Comparison of ENCODE assay signal across 9 cellular contexts in genomic region chr3:46974421-46975227, GRCh38. TPM values are rescaled to one million over a fixed set of nuclear protein-coding genes. Genes with fewer than 3 reads are reported as not detected.
DNase-seq lines count a peak whose midpoint lies in the region; ATAC-seq, FAIRE-seq and TF ChIP-seq lines count a peak whose summit lies in the region.
"Had no signal": no experiment of that assay in that cellular context is flagged by ENCODE, and none has a peak within 500 bp of the region (broad histone marks: within the 10 kb centered on the region; RNA-seq: fewer than 3 reads in every experiment).

No MANE protein-coding gene starts in this region.

- TF ChIP-seq CTCF in H1 (IDR thresholded peaks at IDR 0.05; ENCODE audit: control extremely low read depth in 1 of 3, insufficient read depth in 1 of 3, low read depth in 1 of 3, low read length in 3 of 3): no peak
- TF ChIP-seq CTCF in progenitor cell of endocrine pancreas (IDR thresholded peaks at IDR 0.05; ENCODE audit: unreplicated experiment): no peak

- H3K27ac ChIP-seq in H1 (ENCODE audit: low read depth, low read length): no peak overlapping the region

- peaks cover 9% of the 10 kb centered on the region for H3K79me1 ChIP-seq in H1 (ENCODE audit: low read depth, low read length)

- no peak for ATAC-seq in GM19328 (IDR thresholded peaks at IDR 0.05; ENCODE audit: unreplicated experiment)
- ATAC-seq: pancreas had no signal

- TF ChIP-seq POLR2A in H1 (IDR thresholded peaks at IDR 0.05; ENCODE audit: control extremely low read depth in 1 of 2, low read depth in 2 of 2, low read length in 2 of 2) (no peak), H54 (IDR thresholded peaks at IDR 0.05; ENCODE audit: low read depth, low read length) (no peak)

- no peak overlapping the region for H2BK20ac ChIP-seq in H1 (ENCODE audit: low read length)

- peak; percentile 75 for FAIRE-seq in GM18507 (lab: Jason Lieb, UNC)
- no peak for FAIRE-seq in H1 (lab: Jason Lieb, UNC)
- no peak for FAIRE-seq in H54 (lab: Jason Lieb, UNC)
- FAIRE-seq: pancreas had no signal

- DNase-seq in GM18507 (ENCODE audit: extremely low spot score, insufficient read length, low read depth) (no peak), NOMO-1 (lab: John Stamatoyannopoulos, UW; ENCODE audit: unreplicated experiment in 2 of 2) (peak; percentile 44 to 77), H1 (ENCODE audit: low read depth in 1 of 2, low spot score in 2 of 2) (no peak), progenitor cell of endocrine pancreas (ENCODE audit: low spot score, unreplicated experiment) (no peak), SKM-1 treated with dmso at 0.1 percent for 144 hours (lab: John Stamatoyannopoulos, UW; ENCODE audit: unreplicated experiment) (no peak), H54 (ENCODE audit: insufficient read length, low spot score) (no peak)
- DNase-seq: NCI-H345 had no signal

- peaks cover 41 to 65% of the 10 kb centered on the region in 2 experiments for H3K79me2 ChIP-seq in H1 (ENCODE audit: control insufficient read depth in 1 of 2, insufficient read depth in 2 of 2, low read length in 2 of 2)

- H3K27me3 Mint-ChIP-seq in progenitor cell of endocrine pancreas: no peaks in the 10 kb centered on the region

- H3K23me2 ChIP-seq in H1 (ENCODE audit: low read depth, low read length): peaks cover 6% of the 10 kb centered on the region; the same call in 1 of the 2 replicates

- no peaks in the 10 kb centered on the region for H3K9me3 Mint-ChIP-seq in progenitor cell of endocrine pancreas (ENCODE audit: low read depth)

- H3K36me3 Mint-ChIP-seq in progenitor cell of endocrine pancreas (ENCODE audit: insufficient read depth): peaks cover 6% of the 10 kb centered on the region

- H3K9me3 ChIP-seq in H1 (ENCODE audit: insufficient read depth in 2 of 2, low read depth in 1 of 2, low read length in 1 of 2): no peaks in the 10 kb centered on the region
- H3K9me3 ChIP-seq: pancreas had no signal

- H3K4ac ChIP-seq in H1 (replicated peaks; ENCODE audit: insufficient read length, low read depth, low read length): no peak overlapping the region

- H3K4me1 ChIP-seq in H1 (replicated peaks in 1 of 4; ENCODE audit: control insufficient read depth in 3 of 4, insufficient read depth in 4 of 4, low read length in 3 of 4): peaks cover 0 to 7% (median 2%) of the 10 kb centered on the region in 4 experiments; a peak in 4 of 7 replicates

- H3K4me2 ChIP-seq in H1 (ENCODE audit: insufficient read depth in 1 of 2, low read depth in 2 of 2, low read length in 2 of 2): peak overlapping the region in 1 of 2 experiments; percentile 2; a peak in 1 of 4 replicates

- no peak overlapping the region for H2BK15ac ChIP-seq in H1 (ENCODE audit: low read length)

- H3K27me3 ChIP-seq in H1 (replicated peaks in 1 of 4; ENCODE audit: control insufficient read depth in 3 of 4, extremely low read depth in 1 of 4, insufficient read depth in 3 of 4, low read length in 3 of 4): no peaks in the 10 kb centered on the region
- H3K27me3 ChIP-seq: pancreas had no signal

- H4K20me1 ChIP-seq in H1 (replicated peaks in 1 of 2; ENCODE audit: control insufficient read depth in 1 of 2, insufficient read depth in 2 of 2, low read length in 2 of 2): peaks cover 8 to 21% of the 10 kb centered on the region in 2 experiments

- H3K23ac ChIP-seq in H1 (ENCODE audit: insufficient read length): no peak overlapping the region

- H4K5ac ChIP-seq in H1 (ENCODE audit: insufficient read length, low read depth, low read length): no peak overlapping the region

- H3K56ac ChIP-seq in H1 (replicated peaks; ENCODE audit: insufficient read length, low read depth, low read length): no peak overlapping the region

- no peak overlapping the region for H4K8ac ChIP-seq in H1 (ENCODE audit: extremely low read depth, insufficient read depth, low read length)

- no peak overlapping the region for H2AFZ ChIP-seq in H1 (ENCODE audit: low read length)

- CTCF ChIA-PET in H1 (lab: Charles Lee; ENCODE audit: partially characterized antibody): interaction anchor here (1.5 kb wide), 1 partner anchor 16 kb away, joined by 5 read pairs; no protein-coding TSS in a partner anchor

- H2BK5ac ChIP-seq in H1 (ENCODE audit: low read depth, low read length): no peak overlapping the region

- TF ChIP-seq RAD21 in H1 (IDR thresholded peaks at IDR 0.05 in 1 of 2, conservative IDR thresholded peaks at IDR 0.05 in 1 of 2; ENCODE audit: low read depth in 2 of 2, low read length in 2 of 2): no peak

- no peak overlapping the region for H3K4me3 ChIP-seq in H1 (ENCODE audit: extremely low read depth in 1 of 4, insufficient read depth in 2 of 4, low read depth in 3 of 4, low read length in 4 of 4)

- POLR2A ChIA-PET in H1 (lab: Charles Lee; ENCODE audit: partially characterized antibody): interaction anchor here (1.0 kb wide), 1 partner anchor 13 kb away, joined by 3 read pairs; no protein-coding TSS in a partner anchor

- peak overlapping the region; percentile 80 for H3K27ac Mint-ChIP-seq in progenitor cell of endocrine pancreas

- no peak overlapping the region for H2AK5ac ChIP-seq in H1 (ENCODE audit: low read depth, low read length)

- no peak overlapping the region for H2BK12ac ChIP-seq in H1 (ENCODE audit: low read depth, low read length)

- peaks cover 55% of the 10 kb centered on the region for H3K4me1 Mint-ChIP-seq in progenitor cell of endocrine pancreas (ENCODE audit: low read depth)

- WGBS in H1 (ENCODE audit: extremely low coverage in 1 of 2, insufficient coverage in 1 of 2, insufficient read length in 1 of 2, insufficient replicate concordance in 2 of 2, low coverage in 1 of 2, low lambda C conversion rate in 2 of 2, missing lambda C conversion rate in 1 of 2), 2 experiments: 89% methylated on average over 9 of the region's 9 CpGs; no CpG with 5 or more reads in 1 of the 2 experiments

- H2BK120ac ChIP-seq in H1 (replicated peaks; ENCODE audit: low read depth, low read length): no peak overlapping the region

- no peak overlapping the region for H3K9ac ChIP-seq in H1 (replicated peaks in 1 of 4; ENCODE audit: extremely low read depth in 1 of 4, low read depth in 3 of 4, low read length in 3 of 4)

- peak overlapping the region; percentile 99 for H3K4me3 Mint-ChIP-seq in progenitor cell of endocrine pancreas (ENCODE audit: low read depth)

- no peak overlapping the region for H3K18ac ChIP-seq in H1 (ENCODE audit: extremely low read depth, low read length)

- no peak for TF ChIP-seq EP300 in H1 (IDR thresholded peaks at IDR 0.05; ENCODE audit: borderline replicate concordance in 1 of 2, low read depth in 2 of 2, low read length in 2 of 2)

- H3K14ac ChIP-seq in H1 (ENCODE audit: insufficient read length): no peak overlapping the region

- H4K91ac ChIP-seq in H1 (replicated peaks; ENCODE audit: insufficient read length, low read length): no peak overlapping the region

- peaks cover 0 to under 1% (median 0%) of the 10 kb centered on the region in 4 experiments; a peak in 2 of 8 replicates for H3K36me3 ChIP-seq in H1 (ENCODE audit: control insufficient read depth in 2 of 4, insufficient read depth in 4 of 4, low read length in 3 of 4)
- H3K36me3 ChIP-seq: pancreas had no signal

TF ChIP-seq in H1, 55 proteins besides CTCF, POLR2A, EP300 and RAD21:
- TF ChIP-seq CBX8 (IDR thresholded peaks at IDR 0.05; ENCODE audit: borderline replicate concordance, low read depth, low read length): no peak
- TF ChIP-seq RBBP5 (IDR thresholded peaks at IDR 0.05; ENCODE audit: borderline replicate concordance, low read depth, low read length): no peak
- TF ChIP-seq POLR2AphosphoS5 (IDR thresholded peaks at IDR 0.05; ENCODE audit: low read depth, low read length): peak; percentile 4; the same call in 1 of the 2 replicates
- no peak for TF ChIP-seq RNF2 (IDR thresholded peaks at IDR 0.05; ENCODE audit: borderline replicate concordance, low read depth, low read length, missing control alignments, poor library complexity, severe bottlenecking)
- no peak for TF ChIP-seq TAF7 (optimal IDR thresholded peaks at IDR 0.05; ENCODE audit: borderline replicate concordance, low read depth, low read length)

RNA-seq across cellular contexts. Expression of gene CCDC12, which starts 1.9 kb away (rescaled TPM):
- total RNA-seq in H1 (2021; fragmentation: NEBNext Ultra II Directional; extraction: Animal tissue kit (Norgen Biotek cat#: 25700)): 41.3 and 44.4 TPM in 2 replicates
- polyA plus RNA-seq in H1 (2011; rRNA removed): 29.5 and 41.5 TPM in 2 replicates
- polyA plus RNA-seq in H1 (2011; cell fraction: cytosol; rRNA removed): 57.2 TPM
- 37.1 TPM for polyA plus RNA-seq in H1 (2011; cell fraction: nucleus; rRNA removed)
- 50.0 to 59.6 TPM (median 58.4 TPM) in 4 replicates for polyA plus RNA-seq in H1 (2012, experiment 1 of 2)
- 27.9 TPM for polyA plus RNA-seq in H1 (2012, experiment 2 of 2)
- 39.5 TPM for polyA plus RNA-seq in H1 (2013, experiment 1 of 2)
- 41.8 TPM for polyA plus RNA-seq in H1 (2013, experiment 2 of 2)
- 20.6 and 38.9 TPM in 2 replicates for polyA minus RNA-seq in H1 (2011; rRNA and poly(A)+ RNA removed)
- polyA minus RNA-seq in H1 (2011; cell fraction: cytosol; rRNA and poly(A)+ RNA removed): 12.0 TPM
- polyA minus RNA-seq in H1 (2011; cell fraction: nucleus; rRNA and poly(A)+ RNA removed): 55.5 TPM
- total RNA-seq in progenitor cell of endocrine pancreas: 62.3 and 64.3 TPM in 2 replicates

RNA-seq across cellular contexts. Expression of gene NBEAL2, which starts 4.8 kb away (rescaled TPM):
- 45.8 and 46.9 TPM in 2 replicates for total RNA-seq in H1 (2021; fragmentation: NEBNext Ultra II Directional; extraction: Animal tissue kit (Norgen Biotek cat#: 25700))
- 27.3 and 47.8 TPM in 2 replicates for polyA plus RNA-seq in H1 (2011; rRNA removed)
- 30.9 TPM for polyA plus RNA-seq in H1 (2011; cell fraction: cytosol; rRNA removed)
- 332 TPM for polyA plus RNA-seq in H1 (2011; cell fraction: nucleus; rRNA removed)
- polyA plus RNA-seq in H1 (2012, experiment 1 of 2): 36.4 to 64.7 TPM (median 55.9 TPM) in 4 replicates
- polyA plus RNA-seq in H1 (2012, experiment 2 of 2): 42.2 TPM
- polyA plus RNA-seq in H1 (2013, experiment 1 of 2): 15.7 TPM
- 14.2 TPM for polyA plus RNA-seq in H1 (2013, experiment 2 of 2)
- 19.1 and 33.7 TPM in 2 replicates for polyA minus RNA-seq in H1 (2011; rRNA and poly(A)+ RNA removed)
- 16.9 TPM for polyA minus RNA-seq in H1 (2011; cell fraction: cytosol; rRNA and poly(A)+ RNA removed)
- 58.1 TPM for polyA minus RNA-seq in H1 (2011; cell fraction: nucleus; rRNA and poly(A)+ RNA removed)
- total RNA-seq in progenitor cell of endocrine pancreas: 292 and 320 TPM in 2 replicates

Comparison
In these comparisons a context has a peak if more than half of its experiments do, and no peak if none do; other contexts are left out.
1. DNase-seq: peak in NOMO-1 (2 of 2); none in GM18507 (single experiment), H1 (0 of 2), progenitor cell of endocrine pancreas (single experiment), SKM-1 treated with dmso at 0.1 percent for 144 hours (single experiment) and H54 (single experiment).